Comparison of ENCODE assay signal across 21 cellular contexts in the genomic region with DNA sequence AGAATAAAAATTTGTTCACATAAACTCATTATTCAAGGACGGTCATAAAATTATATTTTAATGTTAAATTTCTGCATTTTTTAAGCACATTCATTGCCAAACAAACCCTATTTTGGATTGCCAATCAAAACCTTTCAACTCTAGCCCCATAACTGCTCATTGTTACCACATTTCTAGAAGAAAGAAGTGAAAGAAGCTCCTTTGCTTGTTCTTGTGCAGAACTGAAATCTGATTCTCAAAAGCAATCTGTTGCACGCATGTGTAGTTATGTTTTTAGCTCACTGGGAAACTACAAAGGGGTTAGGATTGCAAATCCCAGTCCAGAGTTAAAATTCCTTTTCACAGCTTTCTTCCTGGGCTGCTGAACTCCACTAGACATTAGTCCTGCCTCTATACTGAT.
A peak's percentile ranks its signal among the peaks of the same experiment; 100 is the strongest.
DNase-seq lines count a peak whose midpoint lies in the region; ATAC-seq, FAIRE-seq and TF ChIP-seq lines count a peak whose summit lies in the region.
"Had no signal": no experiment of that assay in that cellular context is flagged by ENCODE, and none has a peak within 500 bp of the region (broad histone marks: within the 10 kb centered on the region; RNA-seq: fewer than 3 reads in every experiment).

No MANE protein-coding gene starts in this region.

- CTCF ChIA-PET in GM12878 (lab: Yijun Ruan, JAX), result interaction anchor here (1.2 to 2.4 kb wide), 2 partner anchors 10 to 32 kb away, joined by 3 to 9 read pairs; no protein-coding TSS in a partner anchor

- no peaks in the 10 kb centered on the region for H4K20me1 ChIP-seq in GM12878 (ENCODE audit: control insufficient read depth, insufficient read depth)

- RAD21 ChIA-PET in GM12878 (lab: Charles Lee; ENCODE audit: unreplicated experiment), result interaction anchor here (0.9 to 1.6 kb wide), 3 partner anchors 8 to 76 kb away, joined by 3 to 4 read pairs (median 4); no protein-coding TSS in a partner anchor

- intact Hi-C loops in GM12878 (cut with micrococcal nuclease; ENCODE audit: unreplicated experiment), result no loop called here

- in situ Hi-C loops in GM12878 (cut with MboI), result no loop called here

- TF ChIP-seq POLR2A in GM12891 (IDR thresholded peaks at IDR 0.05; ENCODE audit: low read depth, low read length) (no peak), GM12878 (IDR thresholded peaks at IDR 0.05; ENCODE audit: low read depth, low read length) (no peak)

- no peaks in the 10 kb centered on the region for H3K36me3 ChIP-seq in GM12878 (ENCODE audit: control insufficient read depth in 2 of 2, insufficient read depth in 2 of 2, low read length in 1 of 2)
- H3K36me3 ChIP-seq: SJSA1 had no signal

- H3K79me2 ChIP-seq in GM12878 (ENCODE audit: control insufficient read depth, insufficient read depth, low read length), result no peaks in the 10 kb centered on the region

- POLR2A ChIA-PET in GM12878 (lab: Charles Lee), result no interaction called here

- no peak for FAIRE-seq in GM12891 (lab: Jason Lieb, UNC)
- FAIRE-seq in GM12878 (lab: Jason Lieb, UNC), result no peak
- FAIRE-seq: G401.6 had no signal

- no peaks in the 10 kb centered on the region; the same call in 2 of the 3 replicates for H3K9me3 ChIP-seq in GM12878 (replicated peaks; ENCODE audit: control insufficient read depth, insufficient read depth, low read length)
- H3K9me3 ChIP-seq: SJSA1 had no signal

- DNase-seq in GM12891 (ENCODE audit: insufficient read length, low spot score) (no peak), GM12878 (ENCODE audit: low read depth, low spot score) (no peak), DMS53 treated with DMSO at 0.1 percent for 48 hours (lab: John Stamatoyannopoulos, UW; ENCODE audit: unreplicated experiment) (no peak), midbrain (lab: John Stamatoyannopoulos, UW) (no peak)
- DNase-seq: AML-193; Calu3; CD4-positive, CD25-positive, alpha-beta regulatory T cell; DMS79; H7; KG1; NCI-H1105; NCI-H1694 treated with DMSO at 0.1 percent for 48 hours; NCI-H446 treated with DMSO at 0.1 percent for 48 hours; NCI-H748 treated with DMSO at 0.1 percent for 48 hours; RPMI8226; SW 1271 had no signal

- BruUV-seq in GM12878 (replicated peaks; lab: Mats Ljungman, UMichigan), result no TSS peak

- H3K27ac ChIP-seq in GM12878 (ENCODE audit: control insufficient read depth, insufficient read depth), result no peak overlapping the region
- H3K27ac ChIP-seq: SJSA1 had no signal

- no peak overlapping the region for H3K4me2 ChIP-seq in GM12878 (ENCODE audit: control insufficient read depth, insufficient read depth)

- 11% methylated on average over 2 of the region's 2 CpGs for WGBS in GM12878 (ENCODE audit: insufficient coverage, insufficient replicate concordance, low lambda C conversion rate, missing lambda C conversion rate)

- ATAC-seq in GM21390 (IDR thresholded peaks at IDR 0.05; ENCODE audit: unreplicated experiment) (peak; percentile 85), HG03432 (IDR thresholded peaks at IDR 0.05; ENCODE audit: unreplicated experiment) (peak; percentile 77), GM12878 (peak; percentile 46; the same call in 2 of the 3 replicates), HG03521 (IDR thresholded peaks at IDR 0.05; ENCODE audit: unreplicated experiment) (no peak)

- SMC1A ChIA-PET in GM12878 (lab: Charles Lee; ENCODE audit: uncharacterized antibody, unreplicated experiment), result no interaction called here

- no peaks in the 10 kb centered on the region for H3K4me1 ChIP-seq in GM12878 (ENCODE audit: control insufficient read depth, insufficient read depth, low read length)
- H3K4me1 ChIP-seq: SJSA1 had no signal

- H3K27me3 ChIP-seq in GM12878 (replicated peaks in 1 of 2; ENCODE audit: control insufficient read depth in 2 of 2, insufficient read depth in 2 of 2, low read length in 1 of 2), result no peaks in the 10 kb centered on the region
- H3K27me3 ChIP-seq: SJSA1 had no signal

- no peak overlapping the region for H3K4me3 ChIP-seq in GM12878
- H3K4me3 ChIP-seq: SJSA1 had no signal

- no peak for TF ChIP-seq EP300 in GM12878 (IDR thresholded peaks at IDR 0.05; ENCODE audit: borderline replicate concordance in 1 of 2, control insufficient read depth in 1 of 2, low read depth in 2 of 2, low read length in 2 of 2)

- no peak for TF ChIP-seq RAD21 in GM12878 (IDR thresholded peaks at IDR 0.05; ENCODE audit: insufficient read depth, low read depth, low read length)

- no peak overlapping the region for H3K9ac ChIP-seq in GM12878 (ENCODE audit: control insufficient read depth, insufficient read depth, low read length)

- no peak for TF ChIP-seq CTCF in GM12878 (IDR thresholded peaks at IDR 0.05 in 2 of 3, conservative IDR thresholded peaks at IDR 0.05 in 1 of 3; ENCODE audit: control insufficient read depth in 2 of 3, extremely low read depth in 1 of 3, insufficient read depth in 1 of 3, low read depth in 3 of 3, low read length in 3 of 3)

- no peak overlapping the region for H2AFZ ChIP-seq in GM12878 (ENCODE audit: control insufficient read depth, low read depth, low read length)

TF ChIP-seq in GM12891, 5 proteins besides CTCF, POLR2A, EP300 and RAD21:
- no peak for TF ChIP-seq TAF1 (IDR thresholded peaks at IDR 0.05; ENCODE audit: low read depth, low read length)
- TF ChIP-seq PAX5 (IDR thresholded peaks at IDR 0.05; ENCODE audit: insufficient read depth, low read length, severe bottlenecking), result no peak
- TF ChIP-seq SPI1 (IDR thresholded peaks at IDR 0.05; ENCODE audit: low read depth, low read length), result peak; percentile 77
- TF ChIP-seq POLR2AphosphoS5 (IDR thresholded peaks at IDR 0.05; ENCODE audit: low read depth, low read length), result no peak
- no peak for TF ChIP-seq POU2F2 (IDR thresholded peaks at IDR 0.05; ENCODE audit: low read depth, low read length)

TF ChIP-seq in GM12878, 131 proteins besides CTCF, POLR2A, EP300 and RAD21:
- TF ChIP-seq JUNB (IDR thresholded peaks at IDR 0.05) (no peak), BCL11A (IDR thresholded peaks at IDR 0.05; ENCODE audit: low read depth, low read length) (0 out of 2 replicates have a peak, but pooled peaks have one; percentile 22), CBX5 (IDR thresholded peaks at IDR 0.05; ENCODE audit: low read depth) (0 out of 2 replicates have a peak, but pooled peaks have one; percentile 27), SPI1 (IDR thresholded peaks at IDR 0.05; ENCODE audit: borderline replicate concordance, insufficient read depth, low read depth, low read length) (peak; percentile 62; the same call in 1 of the 2 replicates), PRDM15 (CRISPR knock-in tag; IDR thresholded peaks at IDR 0.05) (no peak), CREM (IDR thresholded peaks at IDR 0.05; ENCODE audit: low read depth) (no peak), RUNX3 (IDR thresholded peaks at IDR 0.05; ENCODE audit: low read length) (peak; percentile 38; the same call in 1 of the 2 replicates)
